In genomic region chr1:116791727-116792126, GRCh38 we compare ENCODE assay signal across 1 cellular context.
TF ChIP-seq lines count a peak whose summit lies in the region.

No MANE protein-coding gene starts in this region.

TF ChIP-seq in K562, 482 proteins besides CTCF, POLR2A, EP300 and RAD21:
- TF ChIP-seq ZNF830 (CRISPR knock-in tag; IDR thresholded peaks at IDR 0.05) (no peak), ARID1B (IDR thresholded peaks at IDR 0.05) (0 out of 2 replicates have a peak, but pooled peaks have one; percentile 9), DPF2 (IDR thresholded peaks at IDR 0.05) (peak; percentile 19; the same call in 1 of the 2 replicates), ZEB2 (IDR thresholded peaks at IDR 0.05) (peak; percentile 87), CBFA2T3 (IDR thresholded peaks at IDR 0.05) (peak; percentile 38), THRAP3 (IDR thresholded peaks at IDR 0.05; ENCODE audit: borderline replicate concordance) (no peak), NFYB (IDR thresholded peaks at IDR 0.05; ENCODE audit: extremely low read depth, insufficient read length) (no peak), SUPT5H (IDR thresholded peaks at IDR 0.05) (no peak), ZBTB11 (CRISPR knock-in tag; IDR thresholded peaks at IDR 0.05) (no peak), TEAD4 (IDR thresholded peaks at IDR 0.05; ENCODE audit: low read length) (no peak), TEAD4 (CRISPR knock-in tag; IDR thresholded peaks at IDR 0.05; ENCODE audit: borderline replicate concordance) (no peak), CREM (IDR thresholded peaks at IDR 0.05; ENCODE audit: low read depth) (no peak), CREB3L1 (IDR thresholded peaks at IDR 0.05; ENCODE audit: borderline replicate concordance, low read depth) (no peak), NR3C1 (CRISPR knock-in tag; IDR thresholded peaks at IDR 0.05) (no peak), SRF (CRISPR knock-in tag; IDR thresholded peaks at IDR 0.05) (no peak), KDM4B (IDR thresholded peaks at IDR 0.05; ENCODE audit: borderline replicate concordance in 2 of 2, low read depth in 1 of 2) (no peak), ZNF79 (CRISPR knock-in tag; IDR thresholded peaks at IDR 0.05; ENCODE audit: low read depth) (no peak), DMBX1 (CRISPR knock-in tag; IDR thresholded peaks at IDR 0.05; ENCODE audit: borderline replicate concordance) (no peak), SP2 (IDR thresholded peaks at IDR 0.05; ENCODE audit: extremely low read depth, low read depth, low read length, poor library complexity, severe bottlenecking) (no peak), TRIM24 (IDR thresholded peaks at IDR 0.05) (peak; percentile 39 to 46; a peak in 2 of 4 replicates), PURB (CRISPR knock-in tag; IDR thresholded peaks at IDR 0.05; ENCODE audit: low read depth) (no peak), FOSL1 (tag; conservative IDR thresholded peaks at IDR 0.05) (no peak), KAT2B (IDR thresholded peaks at IDR 0.05; ENCODE audit: low read depth, low read length) (no peak), E2F8 (IDR thresholded peaks at IDR 0.05; ENCODE audit: low read depth, partially characterized antibody) (no peak), MTA1 (IDR thresholded peaks at IDR 0.05; ENCODE audit: borderline replicate concordance) (no peak), NR2F6 (CRISPR knock-in tag; IDR thresholded peaks at IDR 0.05) (no peak), FIP1L1 (IDR thresholded peaks at IDR 0.05; ENCODE audit: low read depth, low read length, poor library complexity, severe bottlenecking) (no peak), NBN (IDR thresholded peaks at IDR 0.05; ENCODE audit: low read depth) (no peak), STAT5A (IDR thresholded peaks at IDR 0.05; ENCODE audit: borderline replicate concordance, low read length) (no peak), TCF3 (CRISPR knock-in tag; IDR thresholded peaks at IDR 0.05) (peak; percentile 51), E4F1 (CRISPR knock-in tag; IDR thresholded peaks at IDR 0.05; ENCODE audit: borderline replicate concordance) (no peak), BHLHE40 (IDR thresholded peaks at IDR 0.05; ENCODE audit: low read length) (no peak), MEIS2 (IDR thresholded peaks at IDR 0.05; ENCODE audit: partially characterized antibody) (peak; percentile 27), RREB1 (CRISPR knock-in tag; IDR thresholded peaks at IDR 0.05) (no peak), ZNF395 (CRISPR knock-in tag; IDR thresholded peaks at IDR 0.05) (no peak), CTBP1 (IDR thresholded peaks at IDR 0.05; ENCODE audit: borderline replicate concordance) (peak; percentile 25; the same call in 1 of the 2 replicates), CEBPG (CRISPR knock-in tag; IDR thresholded peaks at IDR 0.05) (peak; percentile 67), CEBPG (tag; conservative IDR thresholded peaks at IDR 0.05 in 1 of 2, IDR thresholded peaks at IDR 0.05 in 1 of 2) (peak in 1 of 2 experiments; percentile 72; a peak in 2 of 4 replicates), ZNF347 (CRISPR knock-in tag; IDR thresholded peaks at IDR 0.05; ENCODE audit: low read depth) (no peak), ZBTB12 (CRISPR knock-in tag; IDR thresholded peaks at IDR 0.05) (no peak)
